Comparison of ENCODE assay signal across 8 cellular contexts in genomic region chr15:90618330-90619136, GRCh38.
DNase-seq lines count a peak whose midpoint lies in the region; ATAC-seq and TF ChIP-seq lines count a peak whose summit lies in the region.

No MANE protein-coding gene starts in this region.

- H3K36me3 Mint-ChIP-seq in activated CD8-positive, alpha-beta memory T cell treated with anti-CD3 and anti-CD28 coated beads, Interleukin-2, amount 10 ng/mL, durations not matched to agents 7 days and 5 days = peaks cover 40% of the 10 kb centered on the region

- 49 to 59% methylated on average over 4 of the region's 4 CpGs for WGBS in testis, 2 donors

- H3K4me1 ChIP-seq in testis = peaks cover 14% of the 10 kb centered on the region

- no peak for TF ChIP-seq POLR2A in testis (IDR thresholded peaks at IDR 0.05)
- no peak for TF ChIP-seq POLR2A in GM18505 (IDR thresholded peaks at IDR 0.05; ENCODE audit: borderline replicate concordance, extremely low read depth, insufficient read depth, insufficient read length)

- no peak overlapping the region for H3K4me3 Mint-ChIP-seq in activated CD8-positive, alpha-beta memory T cell treated with anti-CD3 and anti-CD28 coated beads, Interleukin-2, amount 10 ng/mL, durations not matched to agents 7 days and 5 days
- no peak overlapping the region for H3K4me3 Mint-ChIP-seq in stimulated activated naive CD8-positive, alpha-beta T cell treated with anti-CD3 and anti-CD28 coated beads, Interleukin-15, amount 100 ng/mL, for 72 hours

- no peak overlapping the region for H3K4me3 ChIP-seq in testis

- no peak for ATAC-seq in activated CD8-positive, alpha-beta memory T cell treated with anti-CD3 and anti-CD28 coated beads, Interleukin-2, amount 10 ng/mL, durations not matched to agents 7 days and 5 days
- ATAC-seq in GM18505 (IDR thresholded peaks at IDR 0.05; ENCODE audit: unreplicated experiment) (no peak), HG02970 (IDR thresholded peaks at IDR 0.05; ENCODE audit: low FRiP score, unreplicated experiment) (no peak)
- ATAC-seq in stimulated activated naive CD8-positive, alpha-beta T cell treated with anti-CD3 and anti-CD28 coated beads, Interleukin-15, amount 100 ng/mL, for 72 hours = no peak

- no peaks in the 10 kb centered on the region for H3K27me3 Mint-ChIP-seq in activated CD8-positive, alpha-beta memory T cell treated with anti-CD3 and anti-CD28 coated beads, Interleukin-2, amount 10 ng/mL, durations not matched to agents 7 days and 5 days
- no peaks in the 10 kb centered on the region for H3K27me3 Mint-ChIP-seq in stimulated activated naive CD8-positive, alpha-beta T cell treated with anti-CD3 and anti-CD28 coated beads, Interleukin-15, amount 100 ng/mL, for 72 hours

- peaks cover 31% of the 10 kb centered on the region for H3K4me1 Mint-ChIP-seq in activated CD8-positive, alpha-beta memory T cell treated with anti-CD3 and anti-CD28 coated beads, Interleukin-2, amount 10 ng/mL, durations not matched to agents 7 days and 5 days
- peaks cover 33% of the 10 kb centered on the region for H3K4me1 Mint-ChIP-seq in stimulated activated naive CD8-positive, alpha-beta T cell treated with anti-CD3 and anti-CD28 coated beads, Interleukin-15, amount 100 ng/mL, for 72 hours

- intact Hi-C loops in testis (cut with DNase I; ENCODE audit: low total_unique reads) = no loop called here

- H3K27ac ChIP-seq in cingulate gyrus (ENCODE audit: low read depth, low read length) = peak overlapping the region; percentile 19
- peak overlapping the region; percentile 2 to 76 for H3K27ac ChIP-seq in testis

- H3K9me3 Mint-ChIP-seq in activated CD8-positive, alpha-beta memory T cell treated with anti-CD3 and anti-CD28 coated beads, Interleukin-2, amount 10 ng/mL, durations not matched to agents 7 days and 5 days (ENCODE audit: low read depth) = no peaks in the 10 kb centered on the region
- H3K9me3 Mint-ChIP-seq in stimulated activated naive CD8-positive, alpha-beta T cell treated with anti-CD3 and anti-CD28 coated beads, Interleukin-15, amount 100 ng/mL, for 72 hours = no peaks in the 10 kb centered on the region

- no peaks in the 10 kb centered on the region for H3K27me3 ChIP-seq in testis

- no peak for TF ChIP-seq CTCF in testis (IDR thresholded peaks at IDR 0.05)

- H3K36me3 ChIP-seq in testis (ENCODE audit: low read depth, missing control alignments) = no peaks in the 10 kb centered on the region

- no peaks in the 10 kb centered on the region for H3K9me3 ChIP-seq in testis

- H3K27ac Mint-ChIP-seq in activated CD8-positive, alpha-beta memory T cell treated with anti-CD3 and anti-CD28 coated beads, Interleukin-2, amount 10 ng/mL, durations not matched to agents 7 days and 5 days = peak overlapping the region; percentile 1
- H3K27ac Mint-ChIP-seq in stimulated activated naive CD8-positive, alpha-beta T cell treated with anti-CD3 and anti-CD28 coated beads, Interleukin-15, amount 100 ng/mL, for 72 hours = no peak overlapping the region

- DNase-seq in activated CD8-positive, alpha-beta memory T cell treated with anti-CD3 and anti-CD28 coated beads, Interleukin-2, amount 10 ng/mL, durations not matched to agents 7 days and 5 days = no peak
- DNase-seq in activated CD8-positive, alpha-beta memory T cell treated with anti-CD3 and anti-CD28 coated beads, Interleukin-2, amount 50 U/mL, for 48 hours = no peak
- DNase-seq in NCI-H2081 (lab: John Stamatoyannopoulos, UW) = peak; percentile 49 to 67
- no peak for DNase-seq in testis
- no peak for DNase-seq in stimulated activated naive CD8-positive, alpha-beta T cell treated with anti-CD3 and anti-CD28 coated beads, Interleukin-15, amount 100 ng/mL, for 72 hours

- CTCF ChIA-PET in activated CD8-positive, alpha-beta memory T cell treated with anti-CD3 and anti-CD28 coated beads, Interleukin-2, amount 10 ng/mL, durations not matched to agents 7 days and 5 days (lab: Charles Lee) = interaction anchor here (0.7 to 2.0 kb wide), 4 partner anchors 28 to 299 kb away, joined by 3 to 5 read pairs (median 4); no protein-coding TSS in a partner anchor

Comparison
In these comparisons a context has a peak if more than half of its experiments do, and no peak if none do; other contexts are left out.
1. DNase-seq: peak in NCI-H2081 (2 of 2); none in activated CD8-positive, alpha-beta memory T cell treated with anti-CD3 and anti-CD28 coated beads, Interleukin-2, amount 10 ng/mL, durations not matched to agents 7 days and 5 days (single experiment), activated CD8-positive, alpha-beta memory T cell treated with anti-CD3 and anti-CD28 coated beads, Interleukin-2, amount 50 U/mL, for 48 hours (single experiment), testis (single experiment) and stimulated activated naive CD8-positive, alpha-beta T cell treated with anti-CD3 and anti-CD28 coated beads, Interleukin-15, amount 100 ng/mL, for 72 hours (0 of 2).